In the genomic region with DNA sequence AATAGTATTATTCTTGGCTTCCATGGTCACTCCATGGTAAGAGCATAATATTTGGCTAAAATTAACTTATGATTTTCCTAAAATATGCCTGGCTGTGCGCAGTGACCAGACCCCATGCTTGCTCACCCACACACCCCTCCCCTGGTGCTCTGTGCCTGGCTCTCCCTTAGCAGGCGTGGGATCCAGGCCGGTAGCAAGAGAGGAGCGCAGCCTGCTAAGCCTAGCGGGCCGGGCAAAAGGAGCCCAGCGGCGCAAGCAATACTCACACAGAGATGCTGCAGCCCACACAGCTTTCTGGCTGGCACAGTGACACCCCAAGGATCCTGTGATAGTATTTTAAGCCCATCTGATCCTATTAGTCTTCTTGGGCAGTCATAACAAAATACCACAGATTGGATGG, we compare ENCODE assay signal across 25 cellular contexts.
DNase-seq lines count a peak whose midpoint lies in the region; ATAC-seq, FAIRE-seq and TF ChIP-seq lines count a peak whose summit lies in the region.
"Had no signal": no experiment of that assay in that cellular context is flagged by ENCODE, and none has a peak within 500 bp of the region (broad histone marks: within the 10 kb centered on the region; RNA-seq: fewer than 3 reads in every experiment).

No MANE protein-coding gene starts in this region.

- CTCF ChIA-PET in H1 (lab: Charles Lee; ENCODE audit: partially characterized antibody) = no interaction called here

- H3K36me3 ChIP-seq in H1 (ENCODE audit: control insufficient read depth in 2 of 4, insufficient read depth in 4 of 4, low read length in 3 of 4) (no peaks in the 10 kb centered on the region), trophoblast cell (ENCODE audit: control insufficient read depth in 1 of 2, insufficient read depth in 2 of 2, low read length in 2 of 2) (no peaks in the 10 kb centered on the region)
- H3K36me3 ChIP-seq: BLaER1, HAP-1 had no signal

- no peaks in the 10 kb centered on the region for H3K23me2 ChIP-seq in H1 (ENCODE audit: low read depth, low read length)

- H4K91ac ChIP-seq in H1 (replicated peaks; ENCODE audit: insufficient read length, low read length) = no peak overlapping the region
- H4K91ac ChIP-seq in trophoblast cell (ENCODE audit: low read depth, low read length) = no peak overlapping the region

- no peak for FAIRE-seq in H1 (lab: Jason Lieb, UNC)
- FAIRE-seq: A204.1, D721Med, GM12891, GM18507, H54 had no signal

- H3K27me3 ChIP-seq in H1 (replicated peaks in 1 of 4; ENCODE audit: control insufficient read depth in 3 of 4, extremely low read depth in 1 of 4, insufficient read depth in 3 of 4, low read length in 3 of 4) (no peaks in the 10 kb centered on the region), trophoblast cell (ENCODE audit: insufficient read depth, low read length) (no peaks in the 10 kb centered on the region)
- H3K27me3 ChIP-seq: BLaER1 had no signal

- H3K4me1 ChIP-seq in H1 (replicated peaks in 1 of 4; ENCODE audit: control insufficient read depth in 3 of 4, insufficient read depth in 4 of 4, low read length in 3 of 4) (no peaks in the 10 kb centered on the region), trophoblast cell (ENCODE audit: control insufficient read depth in 1 of 2, insufficient read depth in 2 of 2, low read length in 2 of 2) (no peaks in the 10 kb centered on the region)
- H3K4me1 ChIP-seq: BLaER1, Caco-2 had no signal

- no peaks in the 10 kb centered on the region for H3K79me1 ChIP-seq in H1 (ENCODE audit: low read depth, low read length)
- no peaks in the 10 kb centered on the region for H3K79me1 ChIP-seq in trophoblast cell (ENCODE audit: low read length)

- H3K14ac ChIP-seq in H1 (ENCODE audit: insufficient read length) (no peak overlapping the region), trophoblast cell (ENCODE audit: low read length) (no peak overlapping the region)

- H2BK12ac ChIP-seq in H1 (ENCODE audit: low read depth, low read length) (no peak overlapping the region), trophoblast cell (ENCODE audit: low read length) (no peak overlapping the region)

- TF ChIP-seq POLR2A in H1 (IDR thresholded peaks at IDR 0.05; ENCODE audit: control extremely low read depth in 1 of 2, low read depth in 2 of 2, low read length in 2 of 2) = no peak

- no peak for TF ChIP-seq CTCF in H1 (IDR thresholded peaks at IDR 0.05; ENCODE audit: control extremely low read depth in 1 of 3, insufficient read depth in 1 of 3, low read depth in 1 of 3, low read length in 3 of 3)

- WGBS in H1 (ENCODE audit: extremely low coverage in 1 of 2, insufficient coverage in 1 of 2, insufficient read length in 1 of 2, insufficient replicate concordance in 2 of 2, low coverage in 1 of 2, low lambda C conversion rate in 2 of 2, missing lambda C conversion rate in 1 of 2), 2 experiments = 85% methylated on average over 2 of the region's 8 CpGs; no CpG with 5 or more reads in 1 of the 2 experiments
- WGBS in trophoblast cell (ENCODE audit: extremely low coverage, insufficient coverage, insufficient read length) = no CpG with 5 or more reads among the region's 8 CpGs

- no peak overlapping the region for H2BK120ac ChIP-seq in H1 (replicated peaks; ENCODE audit: low read depth, low read length)
- no peak overlapping the region for H2BK120ac ChIP-seq in trophoblast cell (ENCODE audit: insufficient read depth, low read length, poor library complexity)

- H2BK15ac ChIP-seq in H1 (ENCODE audit: low read length) = no peak overlapping the region

- H2AFZ ChIP-seq in H1 (ENCODE audit: low read length) (0 out of 2 replicates have a peak overlapping the region, but pooled peaks have one; percentile 70), trophoblast cell (ENCODE audit: insufficient read depth, low read length, poor library complexity) (no peak overlapping the region)
- H2AFZ ChIP-seq: GM23248 had no signal

- no peak for TF ChIP-seq RAD21 in H1 (IDR thresholded peaks at IDR 0.05 in 1 of 2, conservative IDR thresholded peaks at IDR 0.05 in 1 of 2; ENCODE audit: low read depth in 2 of 2, low read length in 2 of 2)

- TF ChIP-seq EP300 in H1 (IDR thresholded peaks at IDR 0.05; ENCODE audit: borderline replicate concordance in 1 of 2, low read depth in 2 of 2, low read length in 2 of 2) = no peak

- no peak overlapping the region for H2BK20ac ChIP-seq in H1 (ENCODE audit: low read length)

- H3K23ac ChIP-seq in H1 (ENCODE audit: insufficient read length) (no peak overlapping the region), trophoblast cell (ENCODE audit: low read length) (no peak overlapping the region)

- H4K12ac ChIP-seq in trophoblast cell (ENCODE audit: low read depth, low read length) = no peak overlapping the region

- POLR2A ChIA-PET in H1 (lab: Charles Lee; ENCODE audit: partially characterized antibody) = no interaction called here

- no peak overlapping the region for H3K18ac ChIP-seq in H1 (ENCODE audit: extremely low read depth, low read length)
- no peak overlapping the region for H3K18ac ChIP-seq in trophoblast cell (ENCODE audit: low read length)

- H3K4ac ChIP-seq in H1 (replicated peaks; ENCODE audit: insufficient read length, low read depth, low read length) (no peak overlapping the region), trophoblast cell (ENCODE audit: low read depth, low read length) (no peak overlapping the region)

- ATAC-seq in GM19023 (IDR thresholded peaks at IDR 0.05; ENCODE audit: unreplicated experiment) = no peak
- no peak for ATAC-seq in HG02938 (IDR thresholded peaks at IDR 0.05; ENCODE audit: unreplicated experiment)
- ATAC-seq in HG02623 (IDR thresholded peaks at IDR 0.05; ENCODE audit: unreplicated experiment) = no peak
- ATAC-seq: CD8-positive, alpha-beta T cell had no signal

- no peak overlapping the region for H3K56ac ChIP-seq in H1 (replicated peaks; ENCODE audit: insufficient read length, low read depth, low read length)

- H3K4me2 ChIP-seq in H1 (ENCODE audit: insufficient read depth in 1 of 2, low read depth in 2 of 2, low read length in 2 of 2) (no peak overlapping the region), trophoblast cell (ENCODE audit: low read length) (no peak overlapping the region)
- H3K4me2 ChIP-seq: BLaER1 had no signal

- H3K27ac ChIP-seq in H1 (ENCODE audit: low read depth, low read length) (no peak overlapping the region), trophoblast cell (ENCODE audit: low read depth, low read length) (no peak overlapping the region)
- H3K27ac ChIP-seq: 22Rv1, BLaER1, C4-2B, GM23248 had no signal

- H3K9ac ChIP-seq in H1 (replicated peaks in 1 of 4; ENCODE audit: extremely low read depth in 1 of 4, low read depth in 3 of 4, low read length in 3 of 4) (no peak overlapping the region), trophoblast cell (ENCODE audit: low read length) (peak overlapping the region; percentile 40)
- H3K9ac ChIP-seq: BLaER1, GM23248 had no signal

- H4K8ac ChIP-seq in H1 (ENCODE audit: extremely low read depth, insufficient read depth, low read length) (no peak overlapping the region), trophoblast cell (ENCODE audit: low read depth, low read length) (no peak overlapping the region)

- H2BK5ac ChIP-seq in H1 (ENCODE audit: low read depth, low read length) = no peak overlapping the region
- no peak overlapping the region for H2BK5ac ChIP-seq in trophoblast cell (ENCODE audit: low read depth, low read length, poor library complexity)

- DNase-seq in D341Med (ENCODE audit: low spot score) (peak; percentile 59), NCI-H82 (lab: John Stamatoyannopoulos, UW) (peak; percentile 68), H1 (ENCODE audit: low read depth in 1 of 2, low spot score in 2 of 2) (no peak), trophoblast cell (no peak), NCI-H774 (lab: John Stamatoyannopoulos, UW) (no peak)
- DNase-seq: Caco-2; CD4-positive, CD25-positive, alpha-beta regulatory T cell; CD8-positive, alpha-beta T cell; DMS 273 treated with DMSO at 0.1 percent for 48 hours; DMS79; GF-D8; GM23248; HFFc6 had no signal

- H4K20me1 ChIP-seq in H1 (replicated peaks in 1 of 2; ENCODE audit: control insufficient read depth in 1 of 2, insufficient read depth in 2 of 2, low read length in 2 of 2) = no peaks in the 10 kb centered on the region
- H4K20me1 ChIP-seq: BLaER1 had no signal

- H3K4me3 ChIP-seq in H1 (ENCODE audit: extremely low read depth in 1 of 4, insufficient read depth in 2 of 4, low read depth in 3 of 4, low read length in 4 of 4) (no peak overlapping the region), trophoblast cell (ENCODE audit: low read depth, low read length) (no peak overlapping the region)
- H3K4me3 ChIP-seq: BLaER1, GM23248, HAP-1 had no signal

- H3K79me2 ChIP-seq in H1 (ENCODE audit: control insufficient read depth in 1 of 2, insufficient read depth in 2 of 2, low read length in 2 of 2) (no peaks in the 10 kb centered on the region), trophoblast cell (ENCODE audit: control insufficient read depth, insufficient read depth, low read length, poor library complexity) (no peaks in the 10 kb centered on the region)

- no peak overlapping the region for H2AK5ac ChIP-seq in H1 (ENCODE audit: low read depth, low read length)
- no peak overlapping the region for H2AK5ac ChIP-seq in trophoblast cell (ENCODE audit: low read length)

- H4K5ac ChIP-seq in H1 (ENCODE audit: insufficient read length, low read depth, low read length) = no peak overlapping the region

- H3K9me3 ChIP-seq in H1 (ENCODE audit: insufficient read depth in 2 of 2, low read depth in 1 of 2, low read length in 1 of 2) (peaks cover 0 to 5% of the 10 kb centered on the region in 2 experiments; a peak in 1 of 4 replicates), trophoblast cell (ENCODE audit: insufficient read depth, low read depth, low read length) (no peaks in the 10 kb centered on the region)
- H3K9me3 ChIP-seq: Caco-2, HAP-1 had no signal

TF ChIP-seq in H1, 55 proteins besides CTCF, POLR2A, EP300 and RAD21:
- TF ChIP-seq SRF (IDR thresholded peaks at IDR 0.05; ENCODE audit: low read depth, low read length) = no peak
- TF ChIP-seq RFX5 (IDR thresholded peaks at IDR 0.05; ENCODE audit: borderline replicate concordance, low read depth, low read length) = no peak
- TF ChIP-seq JUN (IDR thresholded peaks at IDR 0.05; ENCODE audit: low read depth, low read length) = no peak
- TF ChIP-seq CHD2 (IDR thresholded peaks at IDR 0.05; ENCODE audit: low read length) = no peak
- TF ChIP-seq EGR1 (IDR thresholded peaks at IDR 0.05; ENCODE audit: borderline replicate concordance, low read depth, low read length) = no peak
- no peak for TF ChIP-seq EZH2 (IDR thresholded peaks at IDR 0.05; ENCODE audit: low read depth, low read length, severe bottlenecking)

Comparison
In these comparisons a context has a peak if more than half of its experiments do, and no peak if none do; other contexts are left out.
1. DNase-seq: peak in D341Med (single experiment) and NCI-H82 (single experiment); none in H1 (0 of 2), trophoblast cell (0 of 2) and NCI-H774 (single experiment).